In genomic region chr5:111755942-111756353, GRCh38 we compare ENCODE assay signal across 9 cellular contexts. TPM values are rescaled to one million over a fixed set of nuclear protein-coding genes. Genes with fewer than 3 reads are reported as not detected.
DNase-seq lines count a peak whose midpoint lies in the region; ATAC-seq and TF ChIP-seq lines count a peak whose summit lies in the region.
"Had no signal": no experiment of that assay in that cellular context is flagged by ENCODE, and none has a peak within 500 bp of the region (broad histone marks: within the 10 kb centered on the region; RNA-seq: fewer than 3 reads in every experiment).

No MANE protein-coding gene starts in this region.

- H3K9me3 ChIP-seq in effector memory CD4-positive, alpha-beta T cell (ENCODE audit: control insufficient read depth, low read length) = no peaks in the 10 kb centered on the region

- no peaks in the 10 kb centered on the region for H3K27me3 ChIP-seq in effector memory CD4-positive, alpha-beta T cell (replicated peaks; ENCODE audit: control insufficient read depth, insufficient read depth, low read length, poor library complexity, severe bottlenecking)

- DNase-seq in activated CD4-positive, alpha-beta T cell treated with anti-CD3 and anti-CD28 coated beads, Interleukin-2, amount 10 ng/mL, durations not matched to agents 7 days and 5 days = no peak
- DNase-seq in activated CD4-positive, alpha-beta T cell treated with anti-CD3 and anti-CD28 coated beads, Interleukin-2, amount 50 U/mL, for 1 hour = no peak
- DNase-seq in SIG-M5 (lab: John Stamatoyannopoulos, UW) (peak; percentile 14), fibroblast of pulmonary artery (ENCODE audit: low read depth) (peak; percentile 71), retina (peak; percentile 75)
- DNase-seq in effector memory CD4-positive, alpha-beta T cell = no peak

- H3K4me3 ChIP-seq in fibroblast of pulmonary artery (replicated peaks; ENCODE audit: low read depth, low read length) = peak overlapping the region; percentile 82
- no peak overlapping the region for H3K4me3 ChIP-seq in effector memory CD4-positive, alpha-beta T cell (ENCODE audit: insufficient read depth, low read depth, low read length, poor library complexity, severe bottlenecking)

- no peak overlapping the region for H3K27ac ChIP-seq in effector memory CD4-positive, alpha-beta T cell (ENCODE audit: insufficient read depth, low read length, poor library complexity, severe bottlenecking)

- H3K27ac Mint-ChIP-seq in activated CD4-positive, alpha-beta T cell treated with anti-CD3 and anti-CD28 coated beads, Interleukin-2, amount 10 ng/mL, durations not matched to agents 7 days and 5 days = no peak overlapping the region

- CTCF ChIA-PET in activated CD4-positive, alpha-beta T cell treated with anti-CD3 and anti-CD28 coated beads, Interleukin-2, amount 10 ng/mL, durations not matched to agents 7 days and 5 days (lab: Charles Lee) = no interaction called here

- peaks cover 8% of the 10 kb centered on the region for H3K36me3 Mint-ChIP-seq in activated CD4-positive, alpha-beta T cell treated with anti-CD3 and anti-CD28 coated beads, Interleukin-2, amount 10 ng/mL, durations not matched to agents 7 days and 5 days (ENCODE audit: low read depth)

- no peaks in the 10 kb centered on the region for H3K27me3 Mint-ChIP-seq in activated CD4-positive, alpha-beta T cell treated with anti-CD3 and anti-CD28 coated beads, Interleukin-2, amount 10 ng/mL, durations not matched to agents 7 days and 5 days

- peak; percentile 8 for TF ChIP-seq CTCF in fibroblast of pulmonary artery (IDR thresholded peaks at IDR 0.05; ENCODE audit: low read length, missing control alignments)

- peaks cover 27% of the 10 kb centered on the region for H3K4me1 Mint-ChIP-seq in activated CD4-positive, alpha-beta T cell treated with anti-CD3 and anti-CD28 coated beads, Interleukin-2, amount 10 ng/mL, durations not matched to agents 7 days and 5 days

- peak overlapping the region; percentile 87 for H3K4me3 Mint-ChIP-seq in activated CD4-positive, alpha-beta T cell treated with anti-CD3 and anti-CD28 coated beads, Interleukin-2, amount 10 ng/mL, durations not matched to agents 7 days and 5 days

- H3K9me3 Mint-ChIP-seq in activated CD4-positive, alpha-beta T cell treated with anti-CD3 and anti-CD28 coated beads, Interleukin-2, amount 10 ng/mL, durations not matched to agents 7 days and 5 days = no peaks in the 10 kb centered on the region
- H3K9me3 Mint-ChIP-seq: dendritic cell treated with granulocyte-macrophage colony-stimulating factor and Interleukin-4, amounts not matched to agents 40 ng/mL and 50 ng/mL, for 4 days had no signal

- no peaks in the 10 kb centered on the region for H3K4me1 ChIP-seq in effector memory CD4-positive, alpha-beta T cell (ENCODE audit: control insufficient read depth, insufficient read depth, low read length, poor library complexity, severe bottlenecking)

- POLR2A ChIA-PET in activated CD4-positive, alpha-beta T cell treated with anti-CD3 and anti-CD28 coated beads, Interleukin-2, amount 10 ng/mL, durations not matched to agents 7 days and 5 days (lab: Charles Lee) = no interaction called here

- H3K36me3 ChIP-seq in effector memory CD4-positive, alpha-beta T cell (ENCODE audit: control insufficient read depth, insufficient read depth, low read length) = no peaks in the 10 kb centered on the region

- no peak for ATAC-seq in GM21515 (IDR thresholded peaks at IDR 0.05; ENCODE audit: unreplicated experiment)
- ATAC-seq in GM21367 (IDR thresholded peaks at IDR 0.05; ENCODE audit: unreplicated experiment) = no peak

RNA-seq across cellular contexts. Expression of gene NREP, which starts 1.0 kb away (rescaled TPM):
- 10 to 100 TPM; 22.8 to 27.3 TPM for total RNA-seq in activated CD4-positive, alpha-beta T cell treated with anti-CD3 and anti-CD28 coated beads, Interleukin-2, amount 10 ng/mL, durations not matched to agents 7 days and 5 days

Comparison
In these comparisons a context has a peak if more than half of its experiments do, and no peak if none do; other contexts are left out.
1. DNase-seq: peak in SIG-M5 (single experiment), fibroblast of pulmonary artery (single experiment) and retina (single experiment); none in activated CD4-positive, alpha-beta T cell treated with anti-CD3 and anti-CD28 coated beads, Interleukin-2, amount 10 ng/mL, durations not matched to agents 7 days and 5 days (single experiment), activated CD4-positive, alpha-beta T cell treated with anti-CD3 and anti-CD28 coated beads, Interleukin-2, amount 50 U/mL, for 1 hour (single experiment) and effector memory CD4-positive, alpha-beta T cell (0 of 3).